In genomic region chr1:110915804-110916203, GRCh38 we compare ENCODE assay signal across 1 cellular context.
TF ChIP-seq lines count a peak whose summit lies in the region.

No MANE protein-coding gene starts in this region.

TF ChIP-seq in HCT116, 20 proteins besides CTCF, POLR2A, EP300 and RAD21:
- TF ChIP-seq YY1 (IDR thresholded peaks at IDR 0.05; ENCODE audit: extremely low read depth, insufficient replicate concordance, low read depth, low read length) (no peak), EZH2 (IDR thresholded peaks at IDR 0.05) (no peak), ZNF274 (IDR thresholded peaks at IDR 0.05; ENCODE audit: low read depth, low read length) (no peak), CBX3 (IDR thresholded peaks at IDR 0.05; ENCODE audit: low read depth) (no peak), ELF1 (IDR thresholded peaks at IDR 0.05; ENCODE audit: borderline replicate concordance, low read depth) (no peak), EGR1 (IDR thresholded peaks at IDR 0.05; ENCODE audit: low read depth) (no peak), FOSL1 (IDR thresholded peaks at IDR 0.05; ENCODE audit: low read depth) (no peak), ZBTB33 (IDR thresholded peaks at IDR 0.05; ENCODE audit: extremely low read depth, insufficient replicate concordance, low read length) (no peak), SP1 (IDR thresholded peaks at IDR 0.05; ENCODE audit: low read depth) (no peak), EZH2phosphoT487 (IDR thresholded peaks at IDR 0.05; ENCODE audit: borderline replicate concordance) (no peak), SIN3A (IDR thresholded peaks at IDR 0.05; ENCODE audit: low read depth) (no peak), ZFX (IDR thresholded peaks at IDR 0.05) (no peak), SRF (IDR thresholded peaks at IDR 0.05; ENCODE audit: low read depth) (no peak), CEBPB (IDR thresholded peaks at IDR 0.05; ENCODE audit: low read depth) (no peak), TCF7L2 (IDR thresholded peaks at IDR 0.05; ENCODE audit: borderline replicate concordance, extremely low read depth, insufficient read depth, insufficient read length) (no peak), JUND (IDR thresholded peaks at IDR 0.05) (no peak), POLR2AphosphoS5 (IDR thresholded peaks at IDR 0.05; ENCODE audit: low read depth, low read length) (no peak)
- TF ChIP-seq, protein P1, sequence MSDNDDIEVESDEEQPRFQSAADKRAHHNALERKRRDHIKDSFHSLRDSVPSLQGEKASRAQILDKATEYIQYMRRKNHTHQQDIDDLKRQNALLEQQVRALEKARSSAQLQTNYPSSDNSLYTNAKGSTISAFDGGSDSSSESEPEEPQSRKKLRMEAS (IDR thresholded peaks at IDR 0.05) = no peak
- TF ChIP-seq, protein P2, sequence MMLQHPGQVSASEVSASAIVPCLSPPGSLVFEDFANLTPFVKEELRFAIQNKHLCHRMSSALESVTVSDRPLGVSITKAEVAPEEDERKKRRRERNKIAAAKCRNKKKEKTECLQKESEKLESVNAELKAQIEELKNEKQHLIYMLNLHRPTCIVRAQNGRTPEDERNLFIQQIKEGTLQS (IDR thresholded peaks at IDR 0.05) = no peak
- TF ChIP-seq, protein P3, sequence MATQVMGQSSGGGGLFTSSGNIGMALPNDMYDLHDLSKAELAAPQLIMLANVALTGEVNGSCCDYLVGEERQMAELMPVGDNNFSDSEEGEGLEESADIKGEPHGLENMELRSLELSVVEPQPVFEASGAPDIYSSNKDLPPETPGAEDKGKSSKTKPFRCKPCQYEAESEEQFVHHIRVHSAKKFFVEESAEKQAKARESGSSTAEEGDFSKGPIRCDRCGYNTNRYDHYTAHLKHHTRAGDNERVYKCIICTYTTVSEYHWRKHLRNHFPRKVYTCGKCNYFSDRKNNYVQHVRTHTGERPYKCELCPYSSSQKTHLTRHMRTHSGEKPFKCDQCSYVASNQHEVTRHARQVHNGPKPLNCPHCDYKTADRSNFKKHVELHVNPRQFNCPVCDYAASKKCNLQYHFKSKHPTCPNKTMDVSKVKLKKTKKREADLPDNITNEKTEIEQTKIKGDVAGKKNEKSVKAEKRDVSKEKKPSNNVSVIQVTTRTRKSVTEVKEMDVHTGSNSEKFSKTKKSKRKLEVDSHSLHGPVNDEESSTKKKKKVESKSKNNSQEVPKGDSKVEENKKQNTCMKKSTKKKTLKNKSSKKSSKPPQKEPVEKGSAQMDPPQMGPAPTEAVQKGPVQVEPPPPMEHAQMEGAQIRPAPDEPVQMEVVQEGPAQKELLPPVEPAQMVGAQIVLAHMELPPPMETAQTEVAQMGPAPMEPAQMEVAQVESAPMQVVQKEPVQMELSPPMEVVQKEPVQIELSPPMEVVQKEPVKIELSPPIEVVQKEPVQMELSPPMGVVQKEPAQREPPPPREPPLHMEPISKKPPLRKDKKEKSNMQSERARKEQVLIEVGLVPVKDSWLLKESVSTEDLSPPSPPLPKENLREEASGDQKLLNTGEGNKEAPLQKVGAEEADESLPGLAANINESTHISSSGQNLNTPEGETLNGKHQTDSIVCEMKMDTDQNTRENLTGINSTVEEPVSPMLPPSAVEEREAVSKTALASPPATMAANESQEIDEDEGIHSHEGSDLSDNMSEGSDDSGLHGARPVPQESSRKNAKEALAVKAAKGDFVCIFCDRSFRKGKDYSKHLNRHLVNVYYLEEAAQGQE (IDR thresholded peaks at IDR 0.05; ENCODE audit: low read depth) = no peak
